8 cellular contexts compared by ENCODE assay signal in genomic region chr22:37608477-37609239, GRCh38. TPM values are rescaled to one million over a fixed set of nuclear protein-coding genes. Genes with fewer than 3 reads are reported as not detected.
DNase-seq lines count a peak whose midpoint lies in the region; ATAC-seq and TF ChIP-seq lines count a peak whose summit lies in the region.

Gene GGA1 (plus strand): TSS chr22:37608834. CDS start chr22:37608861, 27 bp downstream.

- no peaks in the 10 kb centered on the region for H3K27me3 ChIP-seq in PC-3 (ENCODE audit: low read length)

- H3K9me2 ChIP-seq in PC-3 (replicated peaks; ENCODE audit: low read length) = no peaks in the 10 kb centered on the region

- no peaks in the 10 kb centered on the region for H3F3A ChIP-seq in PC-3 (ENCODE audit: low read length, unreplicated experiment)

- H3K27ac ChIP-seq in PC-3 (ENCODE audit: low read length) = peak within 1 kb of the TSS; percentile 96

- H3K36me3 ChIP-seq in PC-3 (ENCODE audit: low read depth, low read length) (no peaks in the 10 kb centered on the region), mucosa of descending colon (ENCODE audit: low read depth) (no peaks in the 10 kb centered on the region)

- peak; percentile 59 for ATAC-seq in GM21619 (IDR thresholded peaks at IDR 0.05; ENCODE audit: unreplicated experiment)
- ATAC-seq in PC-3 = peak; percentile 76
- ATAC-seq in mucosa of descending colon = peak; percentile 88

- no peaks in the 10 kb centered on the region for H3K9me3 ChIP-seq in PC-3 (ENCODE audit: low read length)
- H3K9me3 ChIP-seq in mucosa of descending colon = no peaks in the 10 kb centered on the region

- peak within 1 kb of the TSS; percentile 87 for H3K4me2 ChIP-seq in PC-3 (ENCODE audit: low read length)

- H2AFZ ChIP-seq in PC-3 (ENCODE audit: low read length) = peak within 1 kb of the TSS; percentile 89

- peaks cover 27% of the 10 kb centered on the region for H3K79me2 ChIP-seq in PC-3 (ENCODE audit: low read length)

- POLR2A ChIA-PET in PC-3 (lab: Charles Lee; ENCODE audit: unreplicated experiment) = interaction anchor here (0.5 to 1.1 kb wide), 4 partner anchors 17 to 141 kb away, joined by 3 to 4 read pairs (median 3); partner anchors contain the start of gene NOL12

- H3K9ac ChIP-seq in PC-3 (ENCODE audit: low read length) = peak within 1 kb of the TSS; percentile 84

- CTCF ChIA-PET in PC-3 (lab: Charles Lee) = interaction anchor here (0.6 to 1.1 kb wide), 3 partner anchors 35 to 288 kb away, joined by 3 to 6 read pairs (median 3); no protein-coding TSS in a partner anchor

- intact Hi-C loops in PC-3 (cut with micrococcal nuclease) = no loop called here
- intact Hi-C loops in mucosa of descending colon (cut with DNase I, micrococcal nuclease) = no loop called here

- no peaks in the 10 kb centered on the region for H4K20me1 ChIP-seq in PC-3 (ENCODE audit: low read length)

- peak within 1 kb of the TSS; percentile 92 for H3K4me3 ChIP-seq in Jurkat, Clone E6-1 (ENCODE audit: low read length)
- peak within 1 kb of the TSS; percentile 98 for H3K4me3 ChIP-seq in PC-3 (ENCODE audit: low read length)
- peak within 1 kb of the TSS; percentile 82 for H3K4me3 ChIP-seq in epithelial cell of esophagus (ENCODE audit: low read length)
- peak within 1 kb of the TSS; percentile 48 for H3K4me3 ChIP-seq in mucosa of descending colon

- H3K4me1 ChIP-seq in PC-3 (ENCODE audit: insufficient read depth, low read length) (peaks cover 2% of the 10 kb centered on the region; the same call in 1 of the 2 replicates), mucosa of descending colon (ENCODE audit: low read depth) (peaks cover 42% of the 10 kb centered on the region)

- DNase-seq in DMS153 (lab: John Stamatoyannopoulos, UW) (peak; percentile 96), PC-3 (peak; percentile 88), activated T-cell treated with anti-CD3 and anti-CD28 coated beads for 48 hours (ENCODE audit: low read depth) (peak; percentile 95), epithelial cell of esophagus (ENCODE audit: low read depth) (peak; percentile 97), mucosa of descending colon (peak; percentile 96 to 99 (median 96))
- DNase-seq in Jurkat, Clone E6-1 (ENCODE audit: low read depth, low spot score) = peak; percentile 98
- DNase-seq in stimulated activated CD8-positive, alpha-beta memory T cell treated with anti-CD3 and anti-CD28 coated beads, Interleukin-4, amount 100 ng/mL, for 1 hour (ENCODE audit: low read depth in 2 of 2, low spot score in 1 of 2) = peak; percentile 80 to 94

- BruUV-seq in PC-3 (replicated peaks; lab: Mats Ljungman, UMichigan) = no TSS peak

- TF ChIP-seq CTCF in PC-3 (conservative IDR thresholded peaks at IDR 0.05; ENCODE audit: low read depth, low read length) = no peak
- TF ChIP-seq CTCF in epithelial cell of esophagus (IDR thresholded peaks at IDR 0.05; ENCODE audit: insufficient read depth, low read depth, low read length, missing control alignments) = no peak
- TF ChIP-seq CTCF in mucosa of descending colon (IDR thresholded peaks at IDR 0.05) = no peak

RNA-seq across cellular contexts. Expression of gene GGA1, which starts in this region (rescaled TPM):
- 53.3 TPM for polyA plus RNA-seq in Jurkat, Clone E6-1 (2012; ENCODE audit: insufficient read depth, insufficient read length)
- 49.1 and 55.7 TPM in 2 replicates for total RNA-seq in PC-3 (2014; rRNA removed)
- total RNA-seq in mucosa of descending colon = 10 to 100 TPM; 70.4 to 79.0 (median 74.3) TPM

Comparison
In these comparisons a context has a peak if more than half of its experiments do, and no peak if none do; other contexts are left out.
1. Peak in every context shown above with its lines: DNase-seq, ATAC-seq, H3K4me3 ChIP-seq and H3K27ac ChIP-seq.
2. H3K4me3 ChIP-seq: peak in every context shown above with its lines; median percentile 98 in PC-3; 92 in Jurkat, Clone E6-1; 82 in epithelial cell of esophagus; 48 in mucosa of descending colon.